ENCODE assay signal across 2 cellular contexts in the genomic region with DNA sequence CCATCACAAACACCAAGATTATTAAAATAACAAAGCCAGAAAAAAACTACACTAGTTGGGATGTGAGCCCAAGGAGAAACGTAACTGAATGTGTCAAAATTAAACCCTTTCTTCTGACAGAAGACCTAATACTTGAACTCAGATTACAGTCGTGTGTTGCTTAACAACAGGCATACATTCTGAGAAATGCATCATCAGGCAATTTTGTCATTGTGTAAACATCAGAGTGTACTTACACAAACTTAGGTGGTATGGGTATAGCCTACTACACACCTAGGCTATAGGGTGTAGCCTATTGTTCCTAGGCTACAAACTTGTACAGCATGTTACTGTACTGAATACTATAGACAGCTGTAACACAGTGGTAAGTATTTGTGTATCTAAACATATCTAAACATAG.
A peak's percentile ranks its signal among the peaks of the same experiment; 100 is the strongest.
TF ChIP-seq lines count a peak whose summit lies in the region.

No MANE protein-coding gene starts in this region.

TF ChIP-seq in HepG2, 621 proteins besides CTCF, POLR2A, EP300 and RAD21:
- TF ChIP-seq PCBP1 (IDR thresholded peaks at IDR 0.05; ENCODE audit: borderline replicate concordance, low read depth, low read length): no peak
- TF ChIP-seq MAFF (IDR thresholded peaks at IDR 0.05; ENCODE audit: low read depth, low read length): 0 out of 2 replicates have a peak, but pooled peaks have one; percentile 27
- peak; percentile 22 to 24; a peak in 1 of 4 replicates for TF ChIP-seq MAFK (conservative IDR thresholded peaks at IDR 0.05 in 1 of 2, IDR thresholded peaks at IDR 0.05 in 1 of 2; ENCODE audit: low read length in 2 of 2)
TF ChIP-seq in HepG2: peak in this region for 2.

TF ChIP-seq in K562, 482 proteins besides CTCF, POLR2A, EP300 and RAD21 (continues in another document):
- no peak for TF ChIP-seq CEBPG (CRISPR knock-in tag; IDR thresholded peaks at IDR 0.05)
- TF ChIP-seq CEBPG (tag; conservative IDR thresholded peaks at IDR 0.05 in 1 of 2, IDR thresholded peaks at IDR 0.05 in 1 of 2): peak in 1 of 2 experiments; percentile 76; a peak in 3 of 4 replicates
- TF ChIP-seq KLF6 (CRISPR knock-in tag; IDR thresholded peaks at IDR 0.05; ENCODE audit: borderline replicate concordance): no peak
- no peak for TF ChIP-seq TBP (optimal IDR thresholded peaks at IDR 0.05; ENCODE audit: low read depth, low read length)
- TF ChIP-seq HIVEP1 (CRISPR knock-in tag; IDR thresholded peaks at IDR 0.05): no peak
- TF ChIP-seq PHB (CRISPR knock-in tag; IDR thresholded peaks at IDR 0.05): no peak
- no peak for TF ChIP-seq BCL6 (CRISPR knock-in tag; IDR thresholded peaks at IDR 0.05)
- TF ChIP-seq, protein P1, sequence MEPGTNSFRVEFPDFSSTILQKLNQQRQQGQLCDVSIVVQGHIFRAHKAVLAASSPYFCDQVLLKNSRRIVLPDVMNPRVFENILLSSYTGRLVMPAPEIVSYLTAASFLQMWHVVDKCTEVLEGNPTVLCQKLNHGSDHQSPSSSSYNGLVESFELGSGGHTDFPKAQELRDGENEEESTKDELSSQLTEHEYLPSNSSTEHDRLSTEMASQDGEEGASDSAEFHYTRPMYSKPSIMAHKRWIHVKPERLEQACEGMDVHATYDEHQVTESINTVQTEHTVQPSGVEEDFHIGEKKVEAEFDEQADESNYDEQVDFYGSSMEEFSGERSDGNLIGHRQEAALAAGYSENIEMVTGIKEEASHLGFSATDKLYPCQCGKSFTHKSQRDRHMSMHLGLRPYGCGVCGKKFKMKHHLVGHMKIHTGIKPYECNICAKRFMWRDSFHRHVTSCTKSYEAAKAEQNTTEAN (CRISPR knock-in tag; IDR thresholded peaks at IDR 0.05): no peak
- TF ChIP-seq, protein P2, sequence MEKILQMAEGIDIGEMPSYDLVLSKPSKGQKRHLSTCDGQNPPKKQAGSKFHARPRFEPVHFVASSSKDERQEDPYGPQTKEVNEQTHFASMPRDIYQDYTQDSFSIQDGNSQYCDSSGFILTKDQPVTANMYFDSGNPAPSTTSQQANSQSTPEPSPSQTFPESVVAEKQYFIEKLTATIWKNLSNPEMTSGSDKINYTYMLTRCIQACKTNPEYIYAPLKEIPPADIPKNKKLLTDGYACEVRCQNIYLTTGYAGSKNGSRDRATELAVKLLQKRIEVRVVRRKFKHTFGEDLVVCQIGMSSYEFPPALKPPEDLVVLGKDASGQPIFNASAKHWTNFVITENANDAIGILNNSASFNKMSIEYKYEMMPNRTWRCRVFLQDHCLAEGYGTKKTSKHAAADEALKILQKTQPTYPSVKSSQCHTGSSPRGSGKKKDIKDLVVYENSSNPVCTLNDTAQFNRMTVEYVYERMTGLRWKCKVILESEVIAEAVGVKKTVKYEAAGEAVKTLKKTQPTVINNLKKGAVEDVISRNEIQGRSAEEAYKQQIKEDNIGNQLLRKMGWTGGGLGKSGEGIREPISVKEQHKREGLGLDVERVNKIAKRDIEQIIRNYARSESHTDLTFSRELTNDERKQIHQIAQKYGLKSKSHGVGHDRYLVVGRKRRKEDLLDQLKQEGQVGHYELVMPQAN (IDR thresholded peaks at IDR 0.05; ENCODE audit: borderline replicate concordance): no peak
- no peak for TF ChIP-seq CBX8 (IDR thresholded peaks at IDR 0.05; ENCODE audit: borderline replicate concordance, extremely low read depth, low read depth, low read length, poor library complexity, severe bottlenecking)
- no peak for TF ChIP-seq ETV6 (IDR thresholded peaks at IDR 0.05; ENCODE audit: borderline replicate concordance in 1 of 2, low read depth in 2 of 2, low read length in 1 of 2)
- TF ChIP-seq ETV6 (CRISPR knock-in tag; IDR thresholded peaks at IDR 0.05; ENCODE audit: borderline replicate concordance): no peak
- no peak for TF ChIP-seq MEF2A (IDR thresholded peaks at IDR 0.05; ENCODE audit: control insufficient read depth, low read depth, low read length)
- TF ChIP-seq, protein P3, sequence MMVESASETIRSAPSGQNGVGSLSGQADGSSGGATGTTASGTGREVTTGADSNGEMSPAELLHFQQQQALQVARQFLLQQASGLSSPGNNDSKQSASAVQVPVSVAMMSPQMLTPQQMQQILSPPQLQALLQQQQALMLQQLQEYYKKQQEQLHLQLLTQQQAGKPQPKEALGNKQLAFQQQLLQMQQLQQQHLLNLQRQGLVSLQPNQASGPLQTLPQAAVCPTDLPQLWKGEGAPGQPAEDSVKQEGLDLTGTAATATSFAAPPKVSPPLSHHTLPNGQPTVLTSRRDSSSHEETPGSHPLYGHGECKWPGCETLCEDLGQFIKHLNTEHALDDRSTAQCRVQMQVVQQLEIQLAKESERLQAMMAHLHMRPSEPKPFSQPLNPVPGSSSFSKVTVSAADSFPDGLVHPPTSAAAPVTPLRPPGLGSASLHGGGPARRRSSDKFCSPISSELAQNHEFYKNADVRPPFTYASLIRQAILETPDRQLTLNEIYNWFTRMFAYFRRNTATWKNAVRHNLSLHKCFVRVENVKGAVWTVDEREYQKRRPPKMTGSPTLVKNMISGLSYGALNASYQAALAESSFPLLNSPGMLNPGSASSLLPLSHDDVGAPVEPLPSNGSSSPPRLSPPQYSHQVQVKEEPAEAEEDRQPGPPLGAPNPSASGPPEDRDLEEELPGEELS (CRISPR knock-in tag; IDR thresholded peaks at IDR 0.05; ENCODE audit: borderline replicate concordance): no peak
- TF ChIP-seq RFX1 (IDR thresholded peaks at IDR 0.05): peak; percentile 16; the same call in 1 of the 2 replicates
- TF ChIP-seq, protein P4, sequence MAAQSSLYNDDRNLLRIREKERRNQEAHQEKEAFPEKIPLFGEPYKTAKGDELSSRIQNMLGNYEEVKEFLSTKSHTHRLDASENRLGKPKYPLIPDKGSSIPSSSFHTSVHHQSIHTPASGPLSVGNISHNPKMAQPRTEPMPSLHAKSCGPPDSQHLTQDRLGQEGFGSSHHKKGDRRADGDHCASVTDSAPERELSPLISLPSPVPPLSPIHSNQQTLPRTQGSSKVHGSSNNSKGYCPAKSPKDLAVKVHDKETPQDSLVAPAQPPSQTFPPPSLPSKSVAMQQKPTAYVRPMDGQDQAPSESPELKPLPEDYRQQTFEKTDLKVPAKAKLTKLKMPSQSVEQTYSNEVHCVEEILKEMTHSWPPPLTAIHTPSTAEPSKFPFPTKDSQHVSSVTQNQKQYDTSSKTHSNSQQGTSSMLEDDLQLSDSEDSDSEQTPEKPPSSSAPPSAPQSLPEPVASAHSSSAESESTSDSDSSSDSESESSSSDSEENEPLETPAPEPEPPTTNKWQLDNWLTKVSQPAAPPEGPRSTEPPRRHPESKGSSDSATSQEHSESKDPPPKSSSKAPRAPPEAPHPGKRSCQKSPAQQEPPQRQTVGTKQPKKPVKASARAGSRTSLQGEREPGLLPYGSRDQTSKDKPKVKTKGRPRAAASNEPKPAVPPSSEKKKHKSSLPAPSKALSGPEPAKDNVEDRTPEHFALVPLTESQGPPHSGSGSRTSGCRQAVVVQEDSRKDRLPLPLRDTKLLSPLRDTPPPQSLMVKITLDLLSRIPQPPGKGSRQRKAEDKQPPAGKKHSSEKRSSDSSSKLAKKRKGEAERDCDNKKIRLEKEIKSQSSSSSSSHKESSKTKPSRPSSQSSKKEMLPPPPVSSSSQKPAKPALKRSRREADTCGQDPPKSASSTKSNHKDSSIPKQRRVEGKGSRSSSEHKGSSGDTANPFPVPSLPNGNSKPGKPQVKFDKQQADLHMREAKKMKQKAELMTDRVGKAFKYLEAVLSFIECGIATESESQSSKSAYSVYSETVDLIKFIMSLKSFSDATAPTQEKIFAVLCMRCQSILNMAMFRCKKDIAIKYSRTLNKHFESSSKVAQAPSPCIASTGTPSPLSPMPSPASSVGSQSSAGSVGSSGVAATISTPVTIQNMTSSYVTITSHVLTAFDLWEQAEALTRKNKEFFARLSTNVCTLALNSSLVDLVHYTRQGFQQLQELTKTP (IDR thresholded peaks at IDR 0.05; ENCODE audit: low read depth in 1 of 2, partially characterized antibody in 2 of 2): no peak
- TF ChIP-seq, protein P5, sequence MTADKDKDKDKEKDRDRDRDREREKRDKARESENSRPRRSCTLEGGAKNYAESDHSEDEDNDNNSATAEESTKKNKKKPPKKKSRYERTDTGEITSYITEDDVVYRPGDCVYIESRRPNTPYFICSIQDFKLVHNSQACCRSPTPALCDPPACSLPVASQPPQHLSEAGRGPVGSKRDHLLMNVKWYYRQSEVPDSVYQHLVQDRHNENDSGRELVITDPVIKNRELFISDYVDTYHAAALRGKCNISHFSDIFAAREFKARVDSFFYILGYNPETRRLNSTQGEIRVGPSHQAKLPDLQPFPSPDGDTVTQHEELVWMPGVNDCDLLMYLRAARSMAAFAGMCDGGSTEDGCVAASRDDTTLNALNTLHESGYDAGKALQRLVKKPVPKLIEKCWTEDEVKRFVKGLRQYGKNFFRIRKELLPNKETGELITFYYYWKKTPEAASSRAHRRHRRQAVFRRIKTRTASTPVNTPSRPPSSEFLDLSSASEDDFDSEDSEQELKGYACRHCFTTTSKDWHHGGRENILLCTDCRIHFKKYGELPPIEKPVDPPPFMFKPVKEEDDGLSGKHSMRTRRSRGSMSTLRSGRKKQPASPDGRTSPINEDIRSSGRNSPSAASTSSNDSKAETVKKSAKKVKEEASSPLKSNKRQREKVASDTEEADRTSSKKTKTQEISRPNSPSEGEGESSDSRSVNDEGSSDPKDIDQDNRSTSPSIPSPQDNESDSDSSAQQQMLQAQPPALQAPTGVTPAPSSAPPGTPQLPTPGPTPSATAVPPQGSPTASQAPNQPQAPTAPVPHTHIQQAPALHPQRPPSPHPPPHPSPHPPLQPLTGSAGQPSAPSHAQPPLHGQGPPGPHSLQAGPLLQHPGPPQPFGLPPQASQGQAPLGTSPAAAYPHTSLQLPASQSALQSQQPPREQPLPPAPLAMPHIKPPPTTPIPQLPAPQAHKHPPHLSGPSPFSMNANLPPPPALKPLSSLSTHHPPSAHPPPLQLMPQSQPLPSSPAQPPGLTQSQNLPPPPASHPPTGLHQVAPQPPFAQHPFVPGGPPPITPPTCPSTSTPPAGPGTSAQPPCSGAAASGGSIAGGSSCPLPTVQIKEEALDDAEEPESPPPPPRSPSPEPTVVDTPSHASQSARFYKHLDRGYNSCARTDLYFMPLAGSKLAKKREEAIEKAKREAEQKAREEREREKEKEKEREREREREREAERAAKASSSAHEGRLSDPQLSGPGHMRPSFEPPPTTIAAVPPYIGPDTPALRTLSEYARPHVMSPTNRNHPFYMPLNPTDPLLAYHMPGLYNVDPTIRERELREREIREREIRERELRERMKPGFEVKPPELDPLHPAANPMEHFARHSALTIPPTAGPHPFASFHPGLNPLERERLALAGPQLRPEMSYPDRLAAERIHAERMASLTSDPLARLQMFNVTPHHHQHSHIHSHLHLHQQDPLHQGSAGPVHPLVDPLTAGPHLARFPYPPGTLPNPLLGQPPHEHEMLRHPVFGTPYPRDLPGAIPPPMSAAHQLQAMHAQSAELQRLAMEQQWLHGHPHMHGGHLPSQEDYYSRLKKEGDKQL (CRISPR knock-in tag; IDR thresholded peaks at IDR 0.05; ENCODE audit: borderline replicate concordance): no peak
- TF ChIP-seq C11orf30 (IDR thresholded peaks at IDR 0.05; ENCODE audit: low read depth): peak; percentile 64
- TF ChIP-seq, protein P6, sequence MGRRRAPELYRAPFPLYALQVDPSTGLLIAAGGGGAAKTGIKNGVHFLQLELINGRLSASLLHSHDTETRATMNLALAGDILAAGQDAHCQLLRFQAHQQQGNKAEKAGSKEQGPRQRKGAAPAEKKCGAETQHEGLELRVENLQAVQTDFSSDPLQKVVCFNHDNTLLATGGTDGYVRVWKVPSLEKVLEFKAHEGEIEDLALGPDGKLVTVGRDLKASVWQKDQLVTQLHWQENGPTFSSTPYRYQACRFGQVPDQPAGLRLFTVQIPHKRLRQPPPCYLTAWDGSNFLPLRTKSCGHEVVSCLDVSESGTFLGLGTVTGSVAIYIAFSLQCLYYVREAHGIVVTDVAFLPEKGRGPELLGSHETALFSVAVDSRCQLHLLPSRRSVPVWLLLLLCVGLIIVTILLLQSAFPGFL (CRISPR knock-in tag; IDR thresholded peaks at IDR 0.05): no peak
- TF ChIP-seq TCF3 (CRISPR knock-in tag; IDR thresholded peaks at IDR 0.05): no peak
- TF ChIP-seq SETDB1 (IDR thresholded peaks at IDR 0.05; ENCODE audit: low read length): no peak
- TF ChIP-seq ZNF316 (IDR thresholded peaks at IDR 0.05): peak; percentile 79
- TF ChIP-seq NCOR1 (IDR thresholded peaks at IDR 0.05): no peak
- TF ChIP-seq TFAM (CRISPR knock-in tag; conservative IDR thresholded peaks at IDR 0.05): no peak
- no peak for TF ChIP-seq RUNX1 (IDR thresholded peaks at IDR 0.05; ENCODE audit: low read depth)
- no peak for TF ChIP-seq NUFIP1 (IDR thresholded peaks at IDR 0.05; ENCODE audit: partially characterized antibody)
- TF ChIP-seq ZKSCAN1 (IDR thresholded peaks at IDR 0.05; ENCODE audit: low read depth, low read length): no peak
- TF ChIP-seq, protein P7, sequence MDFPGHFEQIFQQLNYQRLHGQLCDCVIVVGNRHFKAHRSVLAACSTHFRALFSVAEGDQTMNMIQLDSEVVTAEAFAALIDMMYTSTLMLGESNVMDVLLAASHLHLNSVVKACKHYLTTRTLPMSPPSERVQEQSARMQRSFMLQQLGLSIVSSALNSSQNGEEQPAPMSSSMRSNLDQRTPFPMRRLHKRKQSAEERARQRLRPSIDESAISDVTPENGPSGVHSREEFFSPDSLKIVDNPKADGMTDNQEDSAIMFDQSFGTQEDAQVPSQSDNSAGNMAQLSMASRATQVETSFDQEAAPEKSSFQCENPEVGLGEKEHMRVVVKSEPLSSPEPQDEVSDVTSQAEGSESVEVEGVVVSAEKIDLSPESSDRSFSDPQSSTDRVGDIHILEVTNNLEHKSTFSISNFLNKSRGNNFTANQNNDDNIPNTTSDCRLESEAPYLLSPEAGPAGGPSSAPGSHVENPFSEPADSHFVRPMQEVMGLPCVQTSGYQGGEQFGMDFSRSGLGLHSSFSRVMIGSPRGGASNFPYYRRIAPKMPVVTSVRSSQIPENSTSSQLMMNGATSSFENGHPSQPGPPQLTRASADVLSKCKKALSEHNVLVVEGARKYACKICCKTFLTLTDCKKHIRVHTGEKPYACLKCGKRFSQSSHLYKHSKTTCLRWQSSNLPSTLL (IDR thresholded peaks at IDR 0.05): no peak
- no peak for TF ChIP-seq ZNF121 (CRISPR knock-in tag; conservative IDR thresholded peaks at IDR 0.05)
- no peak for TF ChIP-seq PURB (CRISPR knock-in tag; IDR thresholded peaks at IDR 0.05; ENCODE audit: low read depth)
- no peak for TF ChIP-seq CSDE1 (IDR thresholded peaks at IDR 0.05)
- TF ChIP-seq FIP1L1 (IDR thresholded peaks at IDR 0.05; ENCODE audit: low read depth, low read length, poor library complexity, severe bottlenecking): no peak
- no peak for TF ChIP-seq ZNF76 (CRISPR knock-in tag; IDR thresholded peaks at IDR 0.05; ENCODE audit: borderline replicate concordance)
- TF ChIP-seq, protein P8, sequence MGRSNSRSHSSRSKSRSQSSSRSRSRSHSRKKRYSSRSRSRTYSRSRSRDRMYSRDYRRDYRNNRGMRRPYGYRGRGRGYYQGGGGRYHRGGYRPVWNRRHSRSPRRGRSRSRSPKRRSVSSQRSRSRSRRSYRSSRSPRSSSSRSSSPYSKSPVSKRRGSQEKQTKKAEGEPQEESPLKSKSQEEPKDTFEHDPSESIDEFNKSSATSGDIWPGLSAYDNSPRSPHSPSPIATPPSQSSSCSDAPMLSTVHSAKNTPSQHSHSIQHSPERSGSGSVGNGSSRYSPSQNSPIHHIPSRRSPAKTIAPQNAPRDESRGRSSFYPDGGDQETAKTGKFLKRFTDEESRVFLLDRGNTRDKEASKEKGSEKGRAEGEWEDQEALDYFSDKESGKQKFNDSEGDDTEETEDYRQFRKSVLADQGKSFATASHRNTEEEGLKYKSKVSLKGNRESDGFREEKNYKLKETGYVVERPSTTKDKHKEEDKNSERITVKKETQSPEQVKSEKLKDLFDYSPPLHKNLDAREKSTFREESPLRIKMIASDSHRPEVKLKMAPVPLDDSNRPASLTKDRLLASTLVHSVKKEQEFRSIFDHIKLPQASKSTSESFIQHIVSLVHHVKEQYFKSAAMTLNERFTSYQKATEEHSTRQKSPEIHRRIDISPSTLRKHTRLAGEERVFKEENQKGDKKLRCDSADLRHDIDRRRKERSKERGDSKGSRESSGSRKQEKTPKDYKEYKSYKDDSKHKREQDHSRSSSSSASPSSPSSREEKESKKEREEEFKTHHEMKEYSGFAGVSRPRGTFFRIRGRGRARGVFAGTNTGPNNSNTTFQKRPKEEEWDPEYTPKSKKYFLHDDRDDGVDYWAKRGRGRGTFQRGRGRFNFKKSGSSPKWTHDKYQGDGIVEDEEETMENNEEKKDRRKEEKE (IDR thresholded peaks at IDR 0.05; ENCODE audit: borderline replicate concordance in 1 of 2, control insufficient read depth in 1 of 2, low read depth in 2 of 2, low read length in 1 of 2): no peak
